25 cellular contexts compared by ENCODE assay signal in genomic region chr2:167726788-167727187, GRCh38.
DNase-seq lines count a peak whose midpoint lies in the region; ATAC-seq, FAIRE-seq and TF ChIP-seq lines count a peak whose summit lies in the region.
"Had no signal": no experiment of that assay in that cellular context is flagged by ENCODE, and none has a peak within 500 bp of the region (broad histone marks: within the 10 kb centered on the region; RNA-seq: fewer than 3 reads in every experiment).

No MANE protein-coding gene starts in this region.

- peak; percentile 40 for FAIRE-seq in GM12891 (lab: Jason Lieb, UNC)
- FAIRE-seq in small intestine (lab: Jason Lieb, UNC): no peak
- FAIRE-seq: A204.1, GM12878, GM19239 had no signal

- ATAC-seq in left colon (peak; percentile 83), GM21723 (IDR thresholded peaks at IDR 0.05; ENCODE audit: unreplicated experiment) (no peak)
- ATAC-seq in activated T-helper 17 cell treated with anti-CD3 and anti-CD28 coated beads, Interleukin-2, amount 50 U/mL, for 72 hours (replicated peaks): no peak
- ATAC-seq: GM12878 had no signal

- H3K27me3 Mint-ChIP-seq in activated T-helper 17 cell treated with anti-CD3 and anti-CD28 coated beads, Interleukin-2, amount 50 U/mL, for 72 hours: peaks cover 6% of the 10 kb centered on the region
- H3K27me3 Mint-ChIP-seq: CD4-positive, CD25-positive, alpha-beta regulatory T cell had no signal

- no peaks in the 10 kb centered on the region for H3K4me1 Mint-ChIP-seq in activated T-helper 17 cell treated with anti-CD3 and anti-CD28 coated beads, Interleukin-2, amount 50 U/mL, for 72 hours
- H3K4me1 Mint-ChIP-seq: CD14-positive monocyte; CD4-positive, alpha-beta memory T cell; CD4-positive, CD25-positive, alpha-beta regulatory T cell; CD8-positive, alpha-beta memory T cell had no signal

- H3K4me3 Mint-ChIP-seq in activated T-helper 17 cell treated with anti-CD3 and anti-CD28 coated beads, Interleukin-2, amount 50 U/mL, for 72 hours: no peak overlapping the region
- H3K4me3 Mint-ChIP-seq: CD14-positive monocyte; CD4-positive, alpha-beta memory T cell; CD4-positive, CD25-positive, alpha-beta regulatory T cell; CD8-positive, alpha-beta memory T cell had no signal

- H3K27ac ChIP-seq in small intestine (ENCODE audit: low read depth in 1 of 2, low read length in 1 of 2): no peak overlapping the region
- H3K27ac ChIP-seq: BLaER1 had no signal

- H3K36me3 Mint-ChIP-seq in activated T-helper 17 cell treated with anti-CD3 and anti-CD28 coated beads, Interleukin-2, amount 50 U/mL, for 72 hours (ENCODE audit: low read depth): no peaks in the 10 kb centered on the region
- H3K36me3 Mint-ChIP-seq: CD14-positive monocyte; CD4-positive, alpha-beta memory T cell; CD4-positive, CD25-positive, alpha-beta regulatory T cell; CD8-positive, alpha-beta memory T cell had no signal

- no peak overlapping the region for H3K4me3 ChIP-seq in small intestine (ENCODE audit: low read depth in 1 of 2, low read length in 2 of 2)
- H3K4me3 ChIP-seq: BLaER1, GM12878 had no signal

- no peak for TF ChIP-seq POLR2A in GM12891 (IDR thresholded peaks at IDR 0.05; ENCODE audit: low read depth, low read length)

- no peak overlapping the region for H3K27ac Mint-ChIP-seq in activated T-helper 17 cell treated with anti-CD3 and anti-CD28 coated beads, Interleukin-2, amount 50 U/mL, for 72 hours
- H3K27ac Mint-ChIP-seq: CD14-positive monocyte; CD4-positive, alpha-beta memory T cell; CD4-positive, CD25-positive, alpha-beta regulatory T cell; CD8-positive, alpha-beta memory T cell had no signal

- intact Hi-C loops in left colon (cut with DNase I, micrococcal nuclease): no loop called here

- H3K36me3 ChIP-seq in small intestine (ENCODE audit: control insufficient read depth in 2 of 2, insufficient read depth in 2 of 2, low read length in 2 of 2): no peaks in the 10 kb centered on the region
- H3K36me3 ChIP-seq: BE2C, BLaER1 had no signal

- H3K9me3 ChIP-seq in small intestine (ENCODE audit: control insufficient read depth, low read depth): no peaks in the 10 kb centered on the region
- H3K9me3 ChIP-seq: BE2C, BLaER1 had no signal

- H3K4me1 ChIP-seq in small intestine (ENCODE audit: control insufficient read depth in 2 of 2, insufficient read depth in 1 of 2, low read depth in 1 of 2, low read length in 1 of 2): no peaks in the 10 kb centered on the region
- H3K4me1 ChIP-seq: BE2C, BLaER1 had no signal

- H3K9me3 Mint-ChIP-seq in activated T-helper 17 cell treated with anti-CD3 and anti-CD28 coated beads, Interleukin-2, amount 50 U/mL, for 72 hours: no peaks in the 10 kb centered on the region
- H3K9me3 Mint-ChIP-seq: CD4-positive, alpha-beta memory T cell had no signal

- no peaks in the 10 kb centered on the region for H3K27me3 ChIP-seq in small intestine (ENCODE audit: control insufficient read depth in 2 of 2, insufficient read depth in 2 of 2, low read length in 2 of 2)
- H3K27me3 ChIP-seq: BE2C, BLaER1 had no signal

- DNase-seq in DMS79 treated with DMSO at 0.1 percent for 48 hours (lab: John Stamatoyannopoulos, UW) (peak; percentile 23), DMS79 (lab: John Stamatoyannopoulos, UW) (no peak), GM12891 (ENCODE audit: insufficient read length, low spot score) (no peak), left colon (no peak), small intestine (peak; percentile 45)
- DNase-seq: 8988T; ACHN; BE2C; C1 segment of cervical spinal cord; CD4-positive, alpha-beta memory T cell; CD4-positive, CD25-positive, alpha-beta regulatory T cell; CD8-positive, alpha-beta memory T cell; COR-L47; DMS 273 treated with DMSO at 0.1 percent for 48 hours; DMS153; DND-41; EL; GDM1 had no signal

- 45 to 70% (median 61%) methylated on average over 2 of the region's 2 CpGs for WGBS in small intestine, 3 donors

TF ChIP-seq in GM12891, 5 proteins besides CTCF, POLR2A, EP300 and RAD21:
- no peak for TF ChIP-seq SPI1 (IDR thresholded peaks at IDR 0.05; ENCODE audit: low read depth, low read length)
- no peak for TF ChIP-seq TAF1 (IDR thresholded peaks at IDR 0.05; ENCODE audit: low read depth, low read length)
- no peak for TF ChIP-seq POLR2AphosphoS5 (IDR thresholded peaks at IDR 0.05; ENCODE audit: low read depth, low read length)
- TF ChIP-seq POU2F2 (IDR thresholded peaks at IDR 0.05; ENCODE audit: low read depth, low read length): no peak

Comparison
In these comparisons a context has a peak if more than half of its experiments do, and no peak if none do; other contexts are left out.
1. DNase-seq: peak in DMS79 treated with DMSO at 0.1 percent for 48 hours (single experiment) and small intestine (single experiment); none in DMS79 (single experiment), GM12891 (single experiment) and left colon (0 of 2).